In the genomic region with DNA sequence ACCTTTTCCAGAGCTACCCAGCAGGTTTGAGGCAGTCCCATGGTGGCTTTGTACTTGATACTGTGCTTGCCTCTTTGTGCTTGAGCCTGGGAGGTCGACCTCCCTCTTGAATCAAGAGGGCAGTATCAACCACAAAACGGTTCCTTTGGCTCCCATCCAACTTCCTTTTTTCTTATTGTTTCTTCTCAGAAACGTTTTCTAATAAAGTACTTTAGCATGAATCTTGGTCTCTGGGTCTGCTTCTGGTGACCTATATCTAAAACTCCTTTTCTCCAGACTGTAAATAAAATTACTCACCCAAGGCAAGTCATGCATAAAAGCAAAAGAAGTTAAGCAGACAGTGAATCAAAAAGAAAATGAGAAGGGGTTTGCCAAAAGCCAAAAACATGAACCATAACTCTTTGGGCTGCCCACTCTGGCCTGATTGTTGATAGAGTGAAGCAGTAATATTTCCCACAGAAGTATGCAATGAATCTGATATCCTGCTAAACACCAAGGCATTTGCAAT, we compare ENCODE assay signal across 8 cellular contexts.
DNase-seq lines count a peak whose midpoint lies in the region; ATAC-seq and TF ChIP-seq lines count a peak whose summit lies in the region.

No MANE protein-coding gene starts in this region.

- no peak overlapping the region for H3K4me3 Mint-ChIP-seq in naive thymus-derived CD8-positive, alpha-beta T cell

- no peak for DNase-seq in DND-41
- DNase-seq in NB4 (ENCODE audit: low read depth): peak; percentile 82
- DNase-seq in fibroblast of villous mesenchyme (ENCODE audit: low read depth): peak; percentile 41
- no peak for DNase-seq in RWPE1 (ENCODE audit: low spot score)
- DNase-seq in naive thymus-derived CD8-positive, alpha-beta T cell: no peak
- DNase-seq in NCI-H2081 treated with DMSO at 0.1 percent for 48 hours (lab: John Stamatoyannopoulos, UW): no peak
- no peak for DNase-seq in NCI-H524 (lab: John Stamatoyannopoulos, UW)

- H3K9ac ChIP-seq in DND-41 (ENCODE audit: low read depth, low read length): no peak overlapping the region

- TF ChIP-seq CTCF in DND-41 (IDR thresholded peaks at IDR 0.05; ENCODE audit: borderline replicate concordance, extremely low read depth, low read length, poor library complexity, severe bottlenecking) (no peak), NB4 (IDR thresholded peaks at IDR 0.05; ENCODE audit: low read depth, low read length) (no peak), fibroblast of villous mesenchyme (IDR thresholded peaks at IDR 0.05; ENCODE audit: insufficient read depth, low read depth, low read length) (no peak), RWPE1 (conservative IDR thresholded peaks at IDR 0.05; ENCODE audit: low read depth) (no peak)

- H3K4me3 ChIP-seq in DND-41 (ENCODE audit: low read depth in 1 of 2, low read length in 2 of 2) (no peak overlapping the region), NB4 (ENCODE audit: low read depth, low read length) (no peak overlapping the region), fibroblast of villous mesenchyme (ENCODE audit: low read depth, low read length) (no peak overlapping the region)

- no peaks in the 10 kb centered on the region for H3K27me3 Mint-ChIP-seq in naive thymus-derived CD8-positive, alpha-beta T cell

- no peak for TF ChIP-seq POLR2A in NB4 (IDR thresholded peaks at IDR 0.05; ENCODE audit: extremely low read depth, insufficient read length)

- no peak overlapping the region for H3K4me2 ChIP-seq in DND-41 (ENCODE audit: insufficient read depth, low read length)

- no peak overlapping the region for H3K27ac ChIP-seq in DND-41 (ENCODE audit: low read length)
- H3K27ac ChIP-seq in RWPE1: no peak overlapping the region

- ATAC-seq in DND-41 (ENCODE audit: insufficient read depth, low read depth) (no peak), GM21723 (IDR thresholded peaks at IDR 0.05; ENCODE audit: unreplicated experiment) (peak; percentile 74)
- ATAC-seq in naive thymus-derived CD8-positive, alpha-beta T cell: no peak

- peaks cover 9% of the 10 kb centered on the region for H3K4me1 ChIP-seq in DND-41 (ENCODE audit: insufficient read depth, low read length)

- POLR2A ChIA-PET in RWPE1 (lab: Yijun Ruan, JAX; ENCODE audit: low non-redundant PET): no interaction called here
- POLR2A ChIA-PET in naive thymus-derived CD8-positive, alpha-beta T cell (lab: Charles Lee): no interaction called here

- peaks cover 7 to 15% (median 14%) of the 10 kb centered on the region in 4 donors for H3K4me1 Mint-ChIP-seq in naive thymus-derived CD8-positive, alpha-beta T cell

- peak overlapping the region in 2 of 10 donors; percentile 29 to 71 for H3K27ac Mint-ChIP-seq in naive thymus-derived CD8-positive, alpha-beta T cell

- no peaks in the 10 kb centered on the region for H3K36me3 Mint-ChIP-seq in naive thymus-derived CD8-positive, alpha-beta T cell

- no peaks in the 10 kb centered on the region for H3K9me3 Mint-ChIP-seq in naive thymus-derived CD8-positive, alpha-beta T cell

- peaks cover 5% of the 10 kb centered on the region for H3K9me3 ChIP-seq in DND-41 (ENCODE audit: insufficient read depth, low read length, severe bottlenecking)

- H2AFZ ChIP-seq in DND-41 (ENCODE audit: low read depth, low read length): peak overlapping the region; percentile 32

- no peaks in the 10 kb centered on the region for H3K79me2 ChIP-seq in DND-41 (ENCODE audit: insufficient read depth, low read length)

- no peaks in the 10 kb centered on the region for H3K27me3 ChIP-seq in DND-41 (ENCODE audit: insufficient read depth, low read length, poor library complexity)

- H3K36me3 ChIP-seq in DND-41 (ENCODE audit: insufficient read depth, low read length): no peaks in the 10 kb centered on the region

- CTCF ChIA-PET in RWPE1 (lab: Yijun Ruan, JAX): no interaction called here

- no peaks in the 10 kb centered on the region for H4K20me1 ChIP-seq in DND-41 (ENCODE audit: insufficient read depth, low read length)

Comparison
In these comparisons a context has a peak if more than half of its experiments do, and no peak if none do; other contexts are left out.
1. DNase-seq: peak in NB4 (single experiment) and fibroblast of villous mesenchyme (single experiment); none in DND-41 (single experiment), RWPE1 (single experiment), naive thymus-derived CD8-positive, alpha-beta T cell (0 of 10), NCI-H2081 treated with DMSO at 0.1 percent for 48 hours (single experiment) and NCI-H524 (0 of 2).